8 cellular contexts compared by ENCODE assay signal in genomic region chr12:26691234-26691970, GRCh38.
A peak's percentile ranks its signal among the peaks of the same experiment; 100 is the strongest.
DNase-seq lines count a peak whose midpoint lies in the region; ATAC-seq and TF ChIP-seq lines count a peak whose summit lies in the region.

No MANE protein-coding gene starts in this region.

- H3K79me2 ChIP-seq in GM23338 (replicated peaks; ENCODE audit: insufficient read depth) (peaks cover 12% of the 10 kb centered on the region), trophoblast cell (ENCODE audit: control insufficient read depth, insufficient read depth, low read length, poor library complexity) (no peaks in the 10 kb centered on the region)

- peak overlapping the region; percentile 96 for H3K27ac Mint-ChIP-seq in GM23338
- H3K27ac Mint-ChIP-seq in activated T-helper 1 cell treated with anti-CD3 and anti-CD28 coated beads, Interleukin-12 subunit alpha, Interleukin-12 subunit beta, Interleukin-2, Interleukin-4 antibody, amounts not matched to agents 30 ng/mL and 10 ng/mL and 1 ng/mL, durations not matched to agents 14 hours and 24 hours and 36 hours, result no peak overlapping the region
- no peak overlapping the region for H3K27ac Mint-ChIP-seq in activated CD4-positive, alpha-beta T cell treated with anti-CD3 and anti-CD28 coated beads for 36 hours

- no peak overlapping the region for H4K8ac ChIP-seq in trophoblast cell (ENCODE audit: low read depth, low read length)

- no peaks in the 10 kb centered on the region for H4K20me1 ChIP-seq in GM23338 (replicated peaks; ENCODE audit: insufficient read depth)

- no peak overlapping the region for H2BK12ac ChIP-seq in trophoblast cell (ENCODE audit: low read length)

- H3K36me3 ChIP-seq in GM23338 (ENCODE audit: insufficient read depth), result peaks cover 12% of the 10 kb centered on the region; the same call in 1 of the 2 replicates
- no peaks in the 10 kb centered on the region for H3K36me3 ChIP-seq in trophoblast cell (ENCODE audit: control insufficient read depth in 1 of 2, insufficient read depth in 2 of 2, low read length in 2 of 2)

- H3K27me3 ChIP-seq in GM23338 (ENCODE audit: insufficient read depth), result no peaks in the 10 kb centered on the region
- no peaks in the 10 kb centered on the region for H3K27me3 ChIP-seq in trophoblast cell (ENCODE audit: insufficient read depth, low read length)

- DNase-seq in GM23338 (ENCODE audit: low spot score) (peak; percentile 79), NCI-H774 (lab: John Stamatoyannopoulos, UW) (peak; percentile 52), erythroblast (lab: John Stamatoyannopoulos, UW) (peak; percentile 40 to 63), trophoblast cell (peak; percentile 90 to 94)
- no peak for DNase-seq in activated T-helper 1 cell treated with anti-CD3 and anti-CD28 coated beads, Interleukin-12 subunit alpha, Interleukin-12 subunit beta, Interleukin-2, Interleukin-4 antibody, amounts not matched to agents 30 ng/mL and 10 ng/mL and 1 ng/mL, durations not matched to agents 14 hours and 24 hours and 36 hours (ENCODE audit: low spot score)
- no peak for DNase-seq in activated CD4-positive, alpha-beta T cell treated with anti-CD3 and anti-CD28 coated beads for 36 hours

- peak; percentile 91 for ATAC-seq in GM23338
- no peak for ATAC-seq in HG03521 (IDR thresholded peaks at IDR 0.05; ENCODE audit: unreplicated experiment)
- ATAC-seq in GM19035 (IDR thresholded peaks at IDR 0.05; ENCODE audit: unreplicated experiment), result no peak
- no peak for ATAC-seq in activated CD4-positive, alpha-beta T cell treated with anti-CD3 and anti-CD28 coated beads for 36 hours

- no peak for TF ChIP-seq POLR2A in erythroblast (IDR thresholded peaks at IDR 0.05; ENCODE audit: low read length)

- no peak overlapping the region for H4K12ac ChIP-seq in trophoblast cell (ENCODE audit: low read depth, low read length)

- POLR2A ChIA-PET in activated CD4-positive, alpha-beta T cell treated with anti-CD3 and anti-CD28 coated beads for 36 hours (lab: Charles Lee), result interaction anchor here (0.7 kb wide), 1 partner anchor 9 kb away, joined by 3 read pairs; no protein-coding TSS in a partner anchor

- no peak overlapping the region for H3K18ac ChIP-seq in trophoblast cell (ENCODE audit: low read length)

- H3K27me3 Mint-ChIP-seq in GM23338 (ENCODE audit: insufficient read depth, low read depth, poor library complexity), result no peaks in the 10 kb centered on the region
- peaks cover 2% of the 10 kb centered on the region for H3K27me3 Mint-ChIP-seq in activated T-helper 1 cell treated with anti-CD3 and anti-CD28 coated beads, Interleukin-12 subunit alpha, Interleukin-12 subunit beta, Interleukin-2, Interleukin-4 antibody, amounts not matched to agents 30 ng/mL and 10 ng/mL and 1 ng/mL, durations not matched to agents 14 hours and 24 hours and 36 hours (ENCODE audit: insufficient read depth)
- no peaks in the 10 kb centered on the region for H3K27me3 Mint-ChIP-seq in activated CD4-positive, alpha-beta T cell treated with anti-CD3 and anti-CD28 coated beads for 36 hours

- H3F3A ChIP-seq in GM23338 (replicated peaks; ENCODE audit: low read depth), result 0 out of 2 replicates have a peak, but pooled peaks cover 3% of the 10 kb centered on the region

- H2BK5ac ChIP-seq in trophoblast cell (ENCODE audit: low read depth, low read length, poor library complexity), result no peak overlapping the region

- H3K36me3 Mint-ChIP-seq in GM23338 (ENCODE audit: low read depth), result peaks cover 57% of the 10 kb centered on the region
- H3K36me3 Mint-ChIP-seq in activated T-helper 1 cell treated with anti-CD3 and anti-CD28 coated beads, Interleukin-12 subunit alpha, Interleukin-12 subunit beta, Interleukin-2, Interleukin-4 antibody, amounts not matched to agents 30 ng/mL and 10 ng/mL and 1 ng/mL, durations not matched to agents 14 hours and 24 hours and 36 hours (ENCODE audit: low read depth), result peaks cover 24% of the 10 kb centered on the region
- peaks cover 39% of the 10 kb centered on the region for H3K36me3 Mint-ChIP-seq in activated CD4-positive, alpha-beta T cell treated with anti-CD3 and anti-CD28 coated beads for 36 hours (ENCODE audit: low read depth)

- H3K4me3 ChIP-seq in GM23338 (no peak overlapping the region), trophoblast cell (ENCODE audit: low read depth, low read length) (no peak overlapping the region)

- H3K4me2 ChIP-seq in GM23338 (peak overlapping the region; percentile 2; the same call in 1 of the 2 replicates), trophoblast cell (ENCODE audit: low read length) (peak overlapping the region; percentile 13)

- intact Hi-C loops in activated T-helper 1 cell treated with anti-CD3 and anti-CD28 coated beads, Interleukin-12 subunit alpha, Interleukin-12 subunit beta, Interleukin-2, Interleukin-4 antibody, amounts not matched to agents 30 ng/mL and 10 ng/mL and 1 ng/mL, durations not matched to agents 14 hours and 24 hours and 36 hours (cut with micrococcal nuclease), result no loop called here
- intact Hi-C loops in activated CD4-positive, alpha-beta T cell treated with anti-CD3 and anti-CD28 coated beads for 36 hours (cut with DNase I, micrococcal nuclease), result no loop called here

- H3K4me3 Mint-ChIP-seq in GM23338, result no peak overlapping the region
- H3K4me3 Mint-ChIP-seq in activated T-helper 1 cell treated with anti-CD3 and anti-CD28 coated beads, Interleukin-12 subunit alpha, Interleukin-12 subunit beta, Interleukin-2, Interleukin-4 antibody, amounts not matched to agents 30 ng/mL and 10 ng/mL and 1 ng/mL, durations not matched to agents 14 hours and 24 hours and 36 hours, result no peak overlapping the region
- no peak overlapping the region for H3K4me3 Mint-ChIP-seq in activated CD4-positive, alpha-beta T cell treated with anti-CD3 and anti-CD28 coated beads for 36 hours

- H3K23ac ChIP-seq in trophoblast cell (ENCODE audit: low read length), result no peak overlapping the region

- TF ChIP-seq CTCF in GM23338 (conservative IDR thresholded peaks at IDR 0.05; ENCODE audit: low read depth in 2 of 2), result no peak

- no peaks in the 10 kb centered on the region for H3K9me3 ChIP-seq in trophoblast cell (ENCODE audit: insufficient read depth, low read depth, low read length)

- no peaks in the 10 kb centered on the region; the same call in 1 of the 2 replicates for H3K9me2 ChIP-seq in GM23338 (ENCODE audit: insufficient read depth)

- H3K4me1 ChIP-seq in GM23338 (ENCODE audit: insufficient read depth), result peaks cover 24% of the 10 kb centered on the region
- peaks cover 0 to 3% of the 10 kb centered on the region in 2 experiments for H3K4me1 ChIP-seq in trophoblast cell (ENCODE audit: control insufficient read depth in 1 of 2, insufficient read depth in 2 of 2, low read length in 2 of 2)

- H3K9ac ChIP-seq in trophoblast cell (ENCODE audit: low read length), result no peak overlapping the region

- H2AFZ ChIP-seq in GM23338 (no peak overlapping the region), trophoblast cell (ENCODE audit: insufficient read depth, low read length, poor library complexity) (no peak overlapping the region)

- H3K4me1 Mint-ChIP-seq in GM23338, result peaks cover 28% of the 10 kb centered on the region
- no peaks in the 10 kb centered on the region for H3K4me1 Mint-ChIP-seq in activated T-helper 1 cell treated with anti-CD3 and anti-CD28 coated beads, Interleukin-12 subunit alpha, Interleukin-12 subunit beta, Interleukin-2, Interleukin-4 antibody, amounts not matched to agents 30 ng/mL and 10 ng/mL and 1 ng/mL, durations not matched to agents 14 hours and 24 hours and 36 hours (ENCODE audit: low read depth)
- peaks cover 2% of the 10 kb centered on the region for H3K4me1 Mint-ChIP-seq in activated CD4-positive, alpha-beta T cell treated with anti-CD3 and anti-CD28 coated beads for 36 hours

- WGBS in trophoblast cell (ENCODE audit: extremely low coverage, insufficient coverage, insufficient read length), result no CpG with 5 or more reads among the region's 15 CpGs

- no peaks in the 10 kb centered on the region for H3K9me3 Mint-ChIP-seq in GM23338
- no peaks in the 10 kb centered on the region for H3K9me3 Mint-ChIP-seq in activated T-helper 1 cell treated with anti-CD3 and anti-CD28 coated beads, Interleukin-12 subunit alpha, Interleukin-12 subunit beta, Interleukin-2, Interleukin-4 antibody, amounts not matched to agents 30 ng/mL and 10 ng/mL and 1 ng/mL, durations not matched to agents 14 hours and 24 hours and 36 hours
- no peaks in the 10 kb centered on the region for H3K9me3 Mint-ChIP-seq in activated CD4-positive, alpha-beta T cell treated with anti-CD3 and anti-CD28 coated beads for 36 hours (ENCODE audit: low read depth)

- H3K4ac ChIP-seq in trophoblast cell (ENCODE audit: low read depth, low read length), result no peak overlapping the region

- no peak overlapping the region for H2BK120ac ChIP-seq in trophoblast cell (ENCODE audit: insufficient read depth, low read length, poor library complexity)

- H4K91ac ChIP-seq in trophoblast cell (ENCODE audit: low read depth, low read length), result no peak overlapping the region

- H3K27ac ChIP-seq in GM23338 (ENCODE audit: low read depth) (peak overlapping the region; percentile 52), trophoblast cell (ENCODE audit: low read depth, low read length) (peak overlapping the region; percentile 72)

- no peak overlapping the region for H2AK5ac ChIP-seq in trophoblast cell (ENCODE audit: low read length)

- no peaks in the 10 kb centered on the region for H3K79me1 ChIP-seq in trophoblast cell (ENCODE audit: low read length)

- no peak overlapping the region for H3K14ac ChIP-seq in trophoblast cell (ENCODE audit: low read length)

- CTCF ChIA-PET in activated CD4-positive, alpha-beta T cell treated with anti-CD3 and anti-CD28 coated beads for 36 hours (lab: Charles Lee), result interaction anchor here (0.6 to 1.7 kb wide), 2 partner anchors 11 to 24 kb away, joined by 3 read pairs; no protein-coding TSS in a partner anchor

Comparison
In these comparisons a context has a peak if more than half of its experiments do, and no peak if none do; other contexts are left out.
1. DNase-seq: peak in GM23338 (single experiment), NCI-H774 (single experiment), erythroblast (2 of 2) and trophoblast cell (2 of 2); none in activated T-helper 1 cell treated with anti-CD3 and anti-CD28 coated beads, Interleukin-12 subunit alpha, Interleukin-12 subunit beta, Interleukin-2, Interleukin-4 antibody, amounts not matched to agents 30 ng/mL and 10 ng/mL and 1 ng/mL, durations not matched to agents 14 hours and 24 hours and 36 hours (single experiment) and activated CD4-positive, alpha-beta T cell treated with anti-CD3 and anti-CD28 coated beads for 36 hours (single experiment).